In the genomic region with DNA sequence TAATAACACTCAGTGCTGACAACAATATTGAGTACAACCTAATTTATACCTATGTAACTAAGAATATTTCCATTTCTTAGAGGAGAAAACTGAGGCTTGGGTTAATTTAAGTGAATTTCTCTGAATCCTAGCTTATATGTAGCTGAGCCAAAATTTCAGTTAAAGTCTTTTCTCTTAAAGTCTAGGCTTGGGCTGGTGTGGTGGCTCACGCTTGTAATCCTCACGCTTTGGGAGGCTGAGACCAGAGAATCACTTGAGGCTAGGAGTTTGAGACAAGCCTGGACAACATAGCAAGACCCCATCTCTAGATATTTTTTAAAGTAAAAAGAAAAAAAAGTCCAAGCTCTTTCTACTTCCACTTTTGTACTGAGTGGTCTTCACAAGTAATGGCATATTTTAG, we compare ENCODE assay signal across 27 cellular contexts.
"Had no signal": no experiment of that assay in that cellular context is flagged by ENCODE, and none has a peak within 500 bp of the region (broad histone marks: within the 10 kb centered on the region; RNA-seq: fewer than 3 reads in every experiment).

No MANE protein-coding gene starts in this region.

- H3K27me3 ChIP-seq: stomach, suprapubic skin, testis, thyroid gland, tibial artery, tibial nerve, transverse colon, upper lobe of left lung, upper lobe of right lung, uterus, vagina had no signal

- ATAC-seq: stimulated activated effector memory CD8-positive, alpha-beta T cell treated with anti-CD3 and anti-CD28 coated beads, Interleukin-12 subunit alpha, Interleukin-12 subunit beta, amount 100 ng/mL, for 72 hours; stimulated activated memory B cell treated with anti-CD40 and anti-IgM and Interleukin-4, amounts not matched to agents 10 μg/mL and 1 μg/mL and 100 μg/mL, for 72 hours; stimulated activated naive B cell treated with anti-CD40 and anti-IgM and Interleukin-4, amounts not matched to agents 10 μg/mL and 1 μg/mL and 100 μg/mL, for 72 hours; stimulated activated naive CD8-positive, alpha-beta T cell treated with anti-CD3 and anti-CD28 coated beads, Interleukin-15, amount 100 ng/mL, for 72 hours; stimulated activated naive CD8-positive, alpha-beta T cell treated with anti-CD3 and anti-CD28 coated beads, Interleukin-15, Interleukin-2, amounts not matched to agents 100 U/mL and 50 U/mL, for 24 hours had no signal

- H3K36me3 ChIP-seq: uterus had no signal

- H3K9me3 ChIP-seq: stomach, suprapubic skin, testis, thoracic aorta, thyroid gland, tibial artery, transverse colon, upper lobe of left lung, upper lobe of right lung, vagina had no signal

- FAIRE-seq: urothelium cell line had no signal

- H3K27ac ChIP-seq: stomach, suprapubic skin, testis, thoracic aorta, thyroid gland, tibial artery, tibial nerve, transverse colon, upper lobe of left lung, upper lobe of right lung, uterus, vagina had no signal

- DNase-seq: stimulated activated CD4-positive, alpha-beta T cell treated with anti-CD3 and anti-CD28 coated beads, Interleukin-2, amount 100 ng/mL, for 48 hours; stimulated activated CD4-positive, alpha-beta T cell treated with anti-CD3 and anti-CD28 coated beads, Interleukin-4, amount 100 ng/mL, for 1 hour; stimulated activated CD4-positive, alpha-beta T cell treated with anti-CD3 and anti-CD28 coated beads, Interleukin-4, amount 100 ng/mL, for 24 hours; stimulated activated CD4-positive, alpha-beta T cell treated with anti-CD3 and anti-CD28 coated beads, Interleukin-4, amount 100 ng/mL, for 4 hours; stimulated activated CD8-positive, alpha-beta memory T cell treated with anti-CD3 and anti-CD28 coated beads, Interleukin-4, amount 100 ng/mL, for 48 hours; stimulated activated naive B cell treated with anti-CD40 and anti-IgM and Interleukin-4, amounts not matched to agents 10 μg/mL and 1 μg/mL and 100 μg/mL, for 72 hours; stimulated activated naive CD4-positive, alpha-beta T cell; stimulated activated naive CD4-positive, alpha-beta T cell treated with Interleukin-2 at 50 U/mL for 16 hours; stimulated activated naive CD8-positive, alpha-beta T cell treated with anti-CD3 and anti-CD28 coated beads, Interleukin-15, amount 100 ng/mL, for 72 hours; stimulated activated naive CD8-positive, alpha-beta T cell treated with anti-CD3 and anti-CD28 coated beads, Interleukin-15, Interleukin-2, amounts not matched to agents 100 U/mL and 50 U/mL, for 24 hours; stomach; substantia nigra; testis; thyroid gland; tibial artery; transverse colon; trophoblast cell; upper lobe of left lung; upper lobe of right lung; uterus had no signal

- H3K4me3 ChIP-seq: stomach, suprapubic skin, testis, thoracic aorta, thyroid gland, tibial artery, tibial nerve, transverse colon, upper lobe of left lung, upper lobe of right lung, uterus, vagina had no signal

- H3K4me1 ChIP-seq: stomach, suprapubic skin, testis, thyroid gland, tibial artery, tibial nerve, transverse colon, upper lobe of right lung, uterus, vagina had no signal
